Comparison of ENCODE assay signal across 8 cellular contexts in genomic region chr3:15794842-15795562, GRCh38. TPM values are rescaled to one million over a fixed set of nuclear protein-coding genes. Genes with fewer than 3 reads are reported as not detected.
DNase-seq lines count a peak whose midpoint lies in the region; TF ChIP-seq lines count a peak whose summit lies in the region.

No MANE protein-coding gene starts in this region.

- peak overlapping the region; percentile 62 for H3K27ac Mint-ChIP-seq in activated T-cell treated with anti-CD3 and anti-CD28 coated beads, Interleukin-2, amount 50 U/mL, for 24 hours
- peak overlapping the region; percentile 76 for H3K27ac Mint-ChIP-seq in activated CD4-positive, alpha-beta memory T cell treated with anti-CD3 and anti-CD28 coated beads for 36 hours

- peak overlapping the region; percentile 60 for H3K4me3 Mint-ChIP-seq in activated T-cell treated with anti-CD3 and anti-CD28 coated beads, Interleukin-2, amount 50 U/mL, for 24 hours
- peak overlapping the region; percentile 3 for H3K4me3 Mint-ChIP-seq in activated CD4-positive, alpha-beta memory T cell treated with anti-CD3 and anti-CD28 coated beads for 36 hours

- peak overlapping the region; percentile 74 for H3K4me2 ChIP-seq in hepatocyte

- peak overlapping the region; percentile 19 for H3K4me3 ChIP-seq in hepatocyte
- H3K4me3 ChIP-seq in tibial artery = peak overlapping the region; percentile 46 to 47

- peaks cover 77% of the 10 kb centered on the region for H3K79me2 ChIP-seq in hepatocyte

- H3K27me3 Mint-ChIP-seq in activated T-cell treated with anti-CD3 and anti-CD28 coated beads, Interleukin-2, amount 50 U/mL, for 24 hours = no peaks in the 10 kb centered on the region
- no peaks in the 10 kb centered on the region for H3K27me3 Mint-ChIP-seq in activated CD4-positive, alpha-beta memory T cell treated with anti-CD3 and anti-CD28 coated beads for 36 hours

- H3K4me1 Mint-ChIP-seq in activated T-cell treated with anti-CD3 and anti-CD28 coated beads, Interleukin-2, amount 50 U/mL, for 24 hours (ENCODE audit: low read depth) = peaks cover 69% of the 10 kb centered on the region
- H3K4me1 Mint-ChIP-seq in activated CD4-positive, alpha-beta memory T cell treated with anti-CD3 and anti-CD28 coated beads for 36 hours (ENCODE audit: low read depth) = peaks cover 75% of the 10 kb centered on the region

- no peak overlapping the region for H2AFZ ChIP-seq in hepatocyte

- H3K36me3 ChIP-seq in hepatocyte (replicated peaks; ENCODE audit: insufficient read depth, low read depth) (no peaks in the 10 kb centered on the region), tibial artery (no peaks in the 10 kb centered on the region)

- POLR2A ChIA-PET in activated CD4-positive, alpha-beta memory T cell treated with anti-CD3 and anti-CD28 coated beads for 36 hours (lab: Charles Lee) = interaction anchor here (0.6 kb wide), 1 partner anchor 496 kb away, joined by 3 read pairs; no protein-coding TSS in a partner anchor

- WGBS in hepatocyte (ENCODE audit: low lambda C conversion rate, missing lambda C conversion rate) = 75% methylated on average over 2 of the region's 2 CpGs

- no peaks in the 10 kb centered on the region for H3K9me2 ChIP-seq in hepatocyte (replicated peaks; ENCODE audit: insufficient read depth)

- H3K9me3 ChIP-seq in hepatocyte (ENCODE audit: low read depth) (no peaks in the 10 kb centered on the region), tibial artery (no peaks in the 10 kb centered on the region)

- H3K27me3 ChIP-seq in hepatocyte = no peaks in the 10 kb centered on the region
- H3K27me3 ChIP-seq in tibial artery = no peaks in the 10 kb centered on the region

- H3K36me3 Mint-ChIP-seq in activated T-cell treated with anti-CD3 and anti-CD28 coated beads, Interleukin-2, amount 50 U/mL, for 24 hours (ENCODE audit: low read depth) = peaks cover 42% of the 10 kb centered on the region
- H3K36me3 Mint-ChIP-seq in activated CD4-positive, alpha-beta memory T cell treated with anti-CD3 and anti-CD28 coated beads for 36 hours = peaks cover 21% of the 10 kb centered on the region

- no peak for TF ChIP-seq CTCF in hepatocyte (IDR thresholded peaks at IDR 0.05; ENCODE audit: poor library complexity)
- TF ChIP-seq CTCF in tibial artery (IDR thresholded peaks at IDR 0.05) = peak in 1 of 2 experiments; percentile 9

- H3K4me1 ChIP-seq in hepatocyte (ENCODE audit: insufficient read depth) (peaks cover 9% of the 10 kb centered on the region), tibial artery (peaks cover 0 to 43% (median 13%) of the 10 kb centered on the region in 4 donors)

- H3K27ac ChIP-seq in hepatocyte = peak overlapping the region; percentile 86
- H3K27ac ChIP-seq in tibial artery = peak overlapping the region; percentile 60

- DNase-seq in activated T-cell treated with anti-CD3 and anti-CD28 coated beads, Interleukin-2, amount 50 U/mL, for 24 hours = no peak
- DNase-seq in activated T-cell treated with anti-CD3 and anti-CD28 coated beads for 4 hours (no peak), hepatocyte (ENCODE audit: low spot score) (no peak), tibial artery (no peak), islet precursor cell (no peak), retina (no peak), NCI-H1417 (lab: John Stamatoyannopoulos, UW) (no peak)
- DNase-seq in activated CD4-positive, alpha-beta memory T cell treated with anti-CD3 and anti-CD28 coated beads for 36 hours = no peak

- CTCF ChIA-PET in activated CD4-positive, alpha-beta memory T cell treated with anti-CD3 and anti-CD28 coated beads for 36 hours (lab: Charles Lee) = interaction anchor here (0.7 to 1.2 kb wide), 2 partner anchors 16 to 242 kb away, joined by 3 read pairs; no protein-coding TSS in a partner anchor

- intact Hi-C loops in activated CD4-positive, alpha-beta memory T cell treated with anti-CD3 and anti-CD28 coated beads for 36 hours (cut with micrococcal nuclease) = no loop called here
- intact Hi-C loops in tibial artery (cut with DNase I; ENCODE audit: low total_unique reads) = no loop called here

- H4K20me1 ChIP-seq in hepatocyte (ENCODE audit: insufficient read depth, poor library complexity, severe bottlenecking) = no peaks in the 10 kb centered on the region

- peaks cover 3% of the 10 kb centered on the region for H3K9me3 Mint-ChIP-seq in activated T-cell treated with anti-CD3 and anti-CD28 coated beads, Interleukin-2, amount 50 U/mL, for 24 hours
- H3K9me3 Mint-ChIP-seq in activated CD4-positive, alpha-beta memory T cell treated with anti-CD3 and anti-CD28 coated beads for 36 hours = peaks cover 5% of the 10 kb centered on the region

RNA-seq across cellular contexts. Expression of gene ANKRD28, which starts 2.8 kb away (rescaled TPM):
- 10 to 100 TPM; 31.4 to 34.8 TPM for total RNA-seq in activated CD4-positive, alpha-beta memory T cell treated with anti-CD3 and anti-CD28 coated beads for 36 hours
- 34.5 and 40.6 TPM in 2 replicates for total RNA-seq in hepatocyte
- polyA plus RNA-seq in hepatocyte = 12.3 and 17.8 TPM in 2 replicates
